ENCODE assay signal across 19 cellular contexts in the genomic region with DNA sequence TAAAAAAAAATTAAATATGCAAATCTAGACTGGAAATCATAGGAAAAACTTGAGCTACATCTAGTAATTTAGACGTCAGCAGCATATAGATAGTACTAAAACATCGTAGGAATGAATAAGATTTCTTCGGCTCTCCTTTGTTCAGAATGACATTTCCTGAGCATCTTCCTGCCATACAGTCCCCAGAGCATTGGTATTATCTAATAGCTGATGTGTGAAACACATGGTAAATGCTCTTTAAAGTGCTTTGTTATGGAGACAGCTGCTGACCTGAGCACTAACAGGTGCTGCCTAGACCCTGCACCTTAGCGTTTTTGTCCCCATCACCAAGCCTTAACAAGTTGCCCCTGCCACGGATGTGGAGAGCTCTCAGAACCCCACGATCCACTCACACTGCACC.
DNase-seq lines count a peak whose midpoint lies in the region; TF ChIP-seq lines count a peak whose summit lies in the region.
"Had no signal": no experiment of that assay in that cellular context is flagged by ENCODE, and none has a peak within 500 bp of the region (broad histone marks: within the 10 kb centered on the region; RNA-seq: fewer than 3 reads in every experiment).

No MANE protein-coding gene starts in this region.

- intact Hi-C loops in thyroid gland (cut with DNase I), result no loop called here

- H3K4me3 Mint-ChIP-seq in glutamatergic neuron (ENCODE audit: unreplicated experiment), result no peak overlapping the region
- H3K4me3 Mint-ChIP-seq: CD14-positive monocyte; CD4-positive, alpha-beta memory T cell; CD4-positive, CD25-positive, alpha-beta regulatory T cell; CD8-positive, alpha-beta memory T cell had no signal

- H3K27ac Mint-ChIP-seq in glutamatergic neuron (ENCODE audit: unreplicated experiment), result peak overlapping the region; percentile 53
- H3K27ac Mint-ChIP-seq: CD14-positive monocyte; CD4-positive, alpha-beta memory T cell; CD4-positive, CD25-positive, alpha-beta regulatory T cell; CD8-positive, alpha-beta memory T cell had no signal

- no peaks in the 10 kb centered on the region for H3K9me3 ChIP-seq in BLaER1
- peaks cover 0 to 3% (median 0%) of the 10 kb centered on the region in 11 experiments; a peak in 1 of 22 replicates for H3K9me3 ChIP-seq in BLaER1 treated with 17β-estradiol and CSF1 and Interleukin-3, amounts not matched to agents 10 nM and 100 nM (replicated peaks in 1 of 11)
- H3K9me3 ChIP-seq in thyroid gland, result no peaks in the 10 kb centered on the region
- H3K9me3 ChIP-seq: BE2C had no signal

- peaks cover 2% of the 10 kb centered on the region for H3K9me3 Mint-ChIP-seq in glutamatergic neuron (ENCODE audit: unreplicated experiment)

- no peaks in the 10 kb centered on the region for H3K27me3 Mint-ChIP-seq in glutamatergic neuron (ENCODE audit: unreplicated experiment)
- H3K27me3 Mint-ChIP-seq: CD4-positive, alpha-beta memory T cell; CD4-positive, CD25-positive, alpha-beta regulatory T cell; CD8-positive, alpha-beta memory T cell had no signal

- H3K4me3 ChIP-seq in BLaER1 (no peak overlapping the region), thyroid gland (replicated peaks in 1 of 3) (no peak overlapping the region)
- no peak overlapping the region for H3K4me3 ChIP-seq in BLaER1 treated with 17β-estradiol and CSF1 and Interleukin-3, amounts not matched to agents 10 nM and 100 nM

- H4K20me1 ChIP-seq in BLaER1, result no peaks in the 10 kb centered on the region
- no peaks in the 10 kb centered on the region for H4K20me1 ChIP-seq in BLaER1 treated with 17β-estradiol and CSF1 and Interleukin-3, amounts not matched to agents 10 nM and 100 nM

- peak overlapping the region; percentile 39 for H3K4me2 ChIP-seq in BLaER1
- H3K4me2 ChIP-seq in BLaER1 treated with 17β-estradiol and CSF1 and Interleukin-3, amounts not matched to agents 10 nM and 100 nM, result peak overlapping the region in 8 of 11 experiments; percentile 0 to 52 (median 38); a peak in 13 of 22 replicates

- no peaks in the 10 kb centered on the region for H3K36me3 Mint-ChIP-seq in glutamatergic neuron (ENCODE audit: unreplicated experiment)
- H3K36me3 Mint-ChIP-seq: CD14-positive monocyte; CD4-positive, alpha-beta memory T cell; CD4-positive, CD25-positive, alpha-beta regulatory T cell; CD8-positive, alpha-beta memory T cell had no signal

- H3K4me1 Mint-ChIP-seq in glutamatergic neuron (ENCODE audit: low read depth, unreplicated experiment), result peaks cover 12% of the 10 kb centered on the region
- H3K4me1 Mint-ChIP-seq: CD14-positive monocyte; CD4-positive, alpha-beta memory T cell; CD4-positive, CD25-positive, alpha-beta regulatory T cell; CD8-positive, alpha-beta memory T cell had no signal

- no peak for TF ChIP-seq POLR2A in thyroid gland (IDR thresholded peaks at IDR 0.05)

- TF ChIP-seq CTCF in glutamatergic neuron (IDR thresholded peaks at IDR 0.05; ENCODE audit: partially characterized antibody, unreplicated experiment), result no peak
- TF ChIP-seq CTCF in thyroid gland (IDR thresholded peaks at IDR 0.05), result no peak

- H3K9ac ChIP-seq in BLaER1, result no peak overlapping the region
- no peak overlapping the region for H3K9ac ChIP-seq in BLaER1 treated with 17β-estradiol and CSF1 and Interleukin-3, amounts not matched to agents 10 nM and 100 nM

- H3K27ac ChIP-seq in BLaER1, result no peak overlapping the region
- no peak overlapping the region for H3K27ac ChIP-seq in BLaER1 treated with 17β-estradiol and CSF1 and Interleukin-3, amounts not matched to agents 10 nM and 100 nM
- H3K27ac ChIP-seq in thyroid gland, result no peak overlapping the region

- WGBS in thyroid gland, 2 donors, result 77 to 82% methylated on average over 6 of the region's 6 CpGs

- DNase-seq in NCI-H2171 treated with DMSO at 0.1 percent for 48 hours (lab: John Stamatoyannopoulos, UW) (peak; percentile 20), NCI-H2171 (lab: John Stamatoyannopoulos, UW) (no peak), glutamatergic neuron (no peak), NOMO-1 treated with dmso at 0.1 percent for 144 hours (lab: John Stamatoyannopoulos, UW; ENCODE audit: unreplicated experiment) (no peak), NOMO-1 treated with DMSO at 0.1 percent for 48 hours (lab: John Stamatoyannopoulos, UW; ENCODE audit: unreplicated experiment) (no peak), thyroid gland (no peak)
- DNase-seq: 8988T; ACHN; BE2C; C1 segment of cervical spinal cord; CD4-positive, alpha-beta memory T cell; CD4-positive, CD25-positive, alpha-beta regulatory T cell; CD8-positive, alpha-beta memory T cell; COR-L47; DMS79 treated with DMSO at 0.1 percent for 48 hours; GF-D8 had no signal

- H3K27me3 ChIP-seq in BLaER1 (no peaks in the 10 kb centered on the region), thyroid gland (no peaks in the 10 kb centered on the region)
- no peaks in the 10 kb centered on the region for H3K27me3 ChIP-seq in BLaER1 treated with 17β-estradiol and CSF1 and Interleukin-3, amounts not matched to agents 10 nM and 100 nM
- H3K27me3 ChIP-seq: BE2C had no signal

- peaks cover 12% of the 10 kb centered on the region for H3K4me1 ChIP-seq in BLaER1
- H3K4me1 ChIP-seq in BLaER1 treated with 17β-estradiol and CSF1 and Interleukin-3, amounts not matched to agents 10 nM and 100 nM, result peaks cover 0 to 11% (median 7%) of the 10 kb centered on the region in 10 experiments; a peak in 9 of 20 replicates
- no peaks in the 10 kb centered on the region for H3K4me1 ChIP-seq in thyroid gland
- H3K4me1 ChIP-seq: BE2C had no signal

- H3K36me3 ChIP-seq in BLaER1, result no peaks in the 10 kb centered on the region
- H3K36me3 ChIP-seq in BLaER1 treated with 17β-estradiol and CSF1 and Interleukin-3, amounts not matched to agents 10 nM and 100 nM, result no peaks in the 10 kb centered on the region
- no peaks in the 10 kb centered on the region for H3K36me3 ChIP-seq in thyroid gland
- H3K36me3 ChIP-seq: BE2C had no signal
